ENCODE assay signal across 14 cellular contexts in genomic region chr2:206354129-206354528, GRCh38.
"Had no signal": no experiment of that assay in that cellular context is flagged by ENCODE, and none has a peak within 500 bp of the region (broad histone marks: within the 10 kb centered on the region; RNA-seq: fewer than 3 reads in every experiment).

No MANE protein-coding gene starts in this region.

- H3K4me3 Mint-ChIP-seq: central memory CD8-positive, alpha-beta T cell; natural killer cell; stimulated activated memory B cell treated with anti-CD40 and anti-IgM and Interleukin-4, amounts not matched to agents 10 μg/mL and 1 μg/mL and 100 μg/mL, for 72 hours had no signal

- H3K27me3 Mint-ChIP-seq: central memory CD8-positive, alpha-beta T cell had no signal

- H3K27ac Mint-ChIP-seq: activated naive CD4-positive, alpha-beta T cell treated with anti-CD3 and anti-CD28 coated beads, Interleukin-2, amount 50 U/mL, for 72 hours; natural killer cell; stimulated activated memory B cell treated with anti-CD40 and anti-IgM and Interleukin-4, amounts not matched to agents 10 μg/mL and 1 μg/mL and 100 μg/mL, for 72 hours had no signal

- ATAC-seq: activated naive CD4-positive, alpha-beta T cell treated with anti-CD3 and anti-CD28 coated beads, Interleukin-2, amount 50 U/mL, for 72 hours; body of pancreas; heart left ventricle; left colon; natural killer cell; right cardiac atrium; stimulated activated memory B cell treated with anti-CD40 and anti-IgM and Interleukin-4, amounts not matched to agents 10 μg/mL and 1 μg/mL and 100 μg/mL, for 72 hours had no signal

- H3K36me3 Mint-ChIP-seq: natural killer cell; stimulated activated memory B cell treated with anti-CD40 and anti-IgM and Interleukin-4, amounts not matched to agents 10 μg/mL and 1 μg/mL and 100 μg/mL, for 72 hours had no signal

- H3K9me3 Mint-ChIP-seq: central memory CD8-positive, alpha-beta T cell; natural killer cell had no signal

- DNase-seq: activated effector memory CD4-positive, alpha-beta T cell treated with Interleukin-2 at 50 U/mL for 16 hours; amniotic stem cell; body of pancreas; cortex of kidney; effector CD8-positive, alpha-beta T cell; heart left ventricle; left colon; mammary epithelial cell; natural killer cell; right cardiac atrium; upper lobe of left lung had no signal

- H3K4me1 Mint-ChIP-seq: central memory CD8-positive, alpha-beta T cell; natural killer cell; stimulated activated memory B cell treated with anti-CD40 and anti-IgM and Interleukin-4, amounts not matched to agents 10 μg/mL and 1 μg/mL and 100 μg/mL, for 72 hours had no signal
